8 cellular contexts compared by ENCODE assay signal in the genomic region with DNA sequence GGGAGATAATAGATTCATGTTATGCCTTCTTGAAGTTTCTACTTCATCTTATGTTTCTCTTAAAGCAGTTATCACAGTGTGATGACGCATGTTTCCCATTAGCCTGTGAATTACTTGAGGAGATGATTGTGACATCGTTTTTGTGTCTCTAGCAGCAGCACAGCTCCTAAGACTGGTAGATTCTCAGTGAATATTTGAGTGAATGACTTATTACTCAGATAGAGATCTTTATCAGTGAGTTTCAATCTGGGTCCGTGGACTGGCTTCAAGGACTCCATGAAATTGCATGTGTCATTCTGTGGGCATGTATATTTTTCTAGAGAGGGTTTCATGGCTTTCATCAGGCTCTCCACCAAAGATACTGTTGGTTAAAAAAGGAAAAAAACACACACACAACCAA. TPM values are rescaled to one million over a fixed set of nuclear protein-coding genes. Genes with fewer than 3 reads are reported as not detected.
A peak's percentile ranks its signal among the peaks of the same experiment; 100 is the strongest.
DNase-seq lines count a peak whose midpoint lies in the region; ATAC-seq, FAIRE-seq and TF ChIP-seq lines count a peak whose summit lies in the region.

No MANE protein-coding gene starts in this region.

- no peak for ATAC-seq in HG02884 (IDR thresholded peaks at IDR 0.05; ENCODE audit: unreplicated experiment)

- peaks cover 59 to 78% (median 70%) of the 10 kb centered on the region in 10 experiments for H3K4me1 ChIP-seq in BLaER1 treated with 17β-estradiol and CSF1 and Interleukin-3, amounts not matched to agents 10 nM and 100 nM
- peaks cover 48% of the 10 kb centered on the region for H3K4me1 ChIP-seq in parathyroid adenoma

- FAIRE-seq in GM19239 (lab: Jason Lieb, UNC) = no peak

- H3K27ac ChIP-seq in BLaER1 treated with 17β-estradiol and CSF1 and Interleukin-3, amounts not matched to agents 10 nM and 100 nM = no peak overlapping the region; a peak in 1 of 22 replicates
- H3K27ac ChIP-seq in parathyroid adenoma = peak overlapping the region; percentile 6

- H3K36me3 ChIP-seq in BLaER1 treated with 17β-estradiol and CSF1 and Interleukin-3, amounts not matched to agents 10 nM and 100 nM = peaks cover 0 to 71% (median 6%) of the 10 kb centered on the region in 11 experiments; a peak in 14 of 22 replicates
- no peaks in the 10 kb centered on the region for H3K36me3 ChIP-seq in parathyroid adenoma (ENCODE audit: control insufficient read depth, insufficient read depth, low read length)
- H3K36me3 ChIP-seq in H7 (replicated peaks; ENCODE audit: control insufficient read depth, insufficient read depth, low read length) = no peaks in the 10 kb centered on the region

- no peak overlapping the region for H2AFZ ChIP-seq in parathyroid adenoma

- no peak for TF ChIP-seq CTCF in NB4 (IDR thresholded peaks at IDR 0.05; ENCODE audit: low read depth, low read length)
- TF ChIP-seq CTCF in cardiac fibroblast (IDR thresholded peaks at IDR 0.05; ENCODE audit: low read depth, low read length) = no peak
- no peak for TF ChIP-seq CTCF in parathyroid adenoma (IDR thresholded peaks at IDR 0.05)

- peak overlapping the region; percentile 70 to 97 (median 80); a peak in 21 of 22 replicates for H3K4me2 ChIP-seq in BLaER1 treated with 17β-estradiol and CSF1 and Interleukin-3, amounts not matched to agents 10 nM and 100 nM
- no peak overlapping the region for H3K4me2 ChIP-seq in parathyroid adenoma (ENCODE audit: low read length)

- no peak overlapping the region for H3K9ac ChIP-seq in BLaER1 treated with 17β-estradiol and CSF1 and Interleukin-3, amounts not matched to agents 10 nM and 100 nM
- H3K9ac ChIP-seq in parathyroid adenoma = no peak overlapping the region

- peaks cover 0 to 6% (median 4%) of the 10 kb centered on the region in 11 experiments; a peak in 8 of 22 replicates for H3K9me3 ChIP-seq in BLaER1 treated with 17β-estradiol and CSF1 and Interleukin-3, amounts not matched to agents 10 nM and 100 nM (replicated peaks in 1 of 11)
- no peaks in the 10 kb centered on the region for H3K9me3 ChIP-seq in parathyroid adenoma (ENCODE audit: control insufficient read depth, low read length)

- H4K20me1 ChIP-seq in BLaER1 treated with 17β-estradiol and CSF1 and Interleukin-3, amounts not matched to agents 10 nM and 100 nM = peaks cover 22 to 90% (median 70%) of the 10 kb centered on the region in 11 experiments; a peak in 21 of 22 replicates

- H3K79me2 ChIP-seq in parathyroid adenoma = peaks cover 72% of the 10 kb centered on the region

- DNase-seq in NB4 (ENCODE audit: low read depth) (peak; percentile 25), cardiac fibroblast (ENCODE audit: low read depth in 2 of 2) (peak; percentile 87 to 96), ecto neural progenitor cell (ENCODE audit: low spot score) (no peak), H7 (no peak), GM19239 (ENCODE audit: insufficient read length, low spot score) (no peak)

- no peak for TF ChIP-seq POLR2A in NB4 (IDR thresholded peaks at IDR 0.05; ENCODE audit: extremely low read depth, insufficient read length)

- H3K4me3 ChIP-seq in BLaER1 treated with 17β-estradiol and CSF1 and Interleukin-3, amounts not matched to agents 10 nM and 100 nM = no peak overlapping the region
- H3K4me3 ChIP-seq in NB4 (ENCODE audit: low read depth, low read length) (no peak overlapping the region), cardiac fibroblast (replicated peaks in 1 of 2; ENCODE audit: low read depth in 2 of 2, low read length in 2 of 2) (no peak overlapping the region), parathyroid adenoma (ENCODE audit: low read depth, low read length) (no peak overlapping the region), H7 (ENCODE audit: insufficient read depth, low read depth, low read length) (no peak overlapping the region)

- no peaks in the 10 kb centered on the region for H3K27me3 ChIP-seq in BLaER1 treated with 17β-estradiol and CSF1 and Interleukin-3, amounts not matched to agents 10 nM and 100 nM
- H3K27me3 ChIP-seq in parathyroid adenoma (ENCODE audit: control insufficient read depth, insufficient read depth, low read length) (no peaks in the 10 kb centered on the region), H7 (ENCODE audit: control insufficient read depth, insufficient read depth, low read length) (no peaks in the 10 kb centered on the region)

RNA-seq across cellular contexts. Expression of gene YPEL2, which starts 29.9 kb away (rescaled TPM):
- total RNA-seq in H7 (2014; rRNA removed; shearing (Covaris generic)) = 0.63 and 2.4 TPM in 2 replicates

Comparison
In these comparisons a context has a peak if more than half of its experiments do, and no peak if none do; other contexts are left out.
1. DNase-seq: peak in NB4 (single experiment) and cardiac fibroblast (2 of 2); none in ecto neural progenitor cell (single experiment), H7 (single experiment) and GM19239 (single experiment).